Comparison of ENCODE assay signal across 8 cellular contexts in the genomic region with DNA sequence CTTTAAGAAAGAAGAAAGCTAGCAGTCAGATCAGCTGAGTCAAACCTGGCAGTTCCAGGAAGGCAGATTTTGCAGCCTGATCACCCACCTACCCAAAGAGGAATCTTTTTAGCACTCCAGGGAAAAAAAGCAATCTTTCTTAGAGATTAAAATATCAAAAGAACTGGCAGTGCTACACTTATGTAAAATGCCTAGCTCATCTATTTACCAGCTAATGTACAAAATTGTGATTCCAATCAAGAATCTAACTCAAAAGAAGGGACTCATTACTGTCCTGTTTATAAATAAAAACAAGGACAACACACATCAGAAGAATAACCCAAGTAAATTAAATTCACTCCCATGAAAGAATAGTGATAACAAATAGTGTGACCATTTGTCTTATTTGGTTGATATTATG.
"Had no signal": no experiment of that assay in that cellular context is flagged by ENCODE, and none has a peak within 500 bp of the region (broad histone marks: within the 10 kb centered on the region; RNA-seq: fewer than 3 reads in every experiment).

No MANE protein-coding gene starts in this region.

- H3K27ac Mint-ChIP-seq: IgD-negative memory B cell had no signal

- H3K4me2 ChIP-seq: KMS-11 had no signal

- ATAC-seq: K562 had no signal

- H3K27ac ChIP-seq: HL-60, KMS-11 had no signal

- H3K9ac ChIP-seq: KMS-11 had no signal

- H3K27me3 Mint-ChIP-seq: IgD-negative memory B cell had no signal

- H3K4me1 Mint-ChIP-seq: IgD-negative memory B cell had no signal

- H3K4me3 ChIP-seq: K562 had no signal

- H3K4me3 Mint-ChIP-seq: IgD-negative memory B cell had no signal

- H3K36me3 Mint-ChIP-seq: IgD-negative memory B cell had no signal

- DNase-seq: IMR-90, KBM-7, KG1 had no signal

- FAIRE-seq: HTR-8/SVneo had no signal
